In genomic region chr18:13292736-13293135, GRCh38 we compare ENCODE assay signal across 25 cellular contexts.
"Had no signal": no experiment of that assay in that cellular context is flagged by ENCODE, and none has a peak within 500 bp of the region (broad histone marks: within the 10 kb centered on the region; RNA-seq: fewer than 3 reads in every experiment).

No MANE protein-coding gene starts in this region.

- H3K36me3 ChIP-seq: esophagus squamous epithelium, neutrophil, right lobe of liver, transverse colon had no signal

- DNase-seq: activated CD4-positive, alpha-beta memory T cell treated with anti-CD3 and anti-CD28 coated beads for 36 hours; activated CD4-positive, alpha-beta T cell treated with anti-CD3 and anti-CD28 coated beads for 48 hours; activated CD8-positive, alpha-beta memory T cell treated with anti-CD3 and anti-CD28 coated beads, Interleukin-2, amount 50 U/mL, for 4 hours; activated gamma-delta T cell; activated naive CD4-positive, alpha-beta T cell treated with anti-CD3 and anti-CD28 coated beads, Interleukin-2, amount 10 ng/mL, durations not matched to agents 7 days and 5 days; activated naive CD8-positive, alpha-beta T cell treated with anti-CD3 and anti-CD28 coated beads, Interleukin-2, amount 10 ng/mL, durations not matched to agents 7 days and 5 days; activated T-cell treated with anti-CD3 and anti-CD28 coated beads, Interleukin-2, amount 50 U/mL, for 1 hour; central memory CD4-positive, alpha-beta T cell; esophagus squamous epithelium; left colon; nephron progenitor cell; right lobe of liver; stimulated activated CD4-positive, alpha-beta T cell treated with anti-CD3 and anti-CD28 coated beads, Interleukin-12 subunit alpha, Interleukin-12 subunit beta, amount 100 ng/mL, for 4 hours; stimulated activated CD4-positive, alpha-beta T cell treated with anti-CD3 and anti-CD28 coated beads, Interleukin-4, amount 100 ng/mL, for 1 hour; stimulated activated naive CD8-positive, alpha-beta T cell treated with anti-CD3 and anti-CD28 coated beads, Interleukin-15, Interleukin-2, amounts not matched to agents 100 U/mL and 50 U/mL, for 24 hours; T-helper 9 cell; testis; transverse colon had no signal

- H3K36me3 Mint-ChIP-seq: activated CD4-positive, alpha-beta memory T cell treated with anti-CD3 and anti-CD28 coated beads for 36 hours; activated naive CD4-positive, alpha-beta T cell treated with anti-CD3 and anti-CD28 coated beads, Interleukin-2, amount 10 ng/mL, durations not matched to agents 7 days and 5 days had no signal

- H3K27ac ChIP-seq: esophagus squamous epithelium, neutrophil, right lobe of liver, skin epidermis, testis, transverse colon, VCaP had no signal

- H3K9me3 ChIP-seq: esophagus squamous epithelium, neutrophil, right lobe of liver, testis, transverse colon had no signal

- H3K27ac Mint-ChIP-seq: activated naive CD4-positive, alpha-beta T cell treated with anti-CD3 and anti-CD28 coated beads, Interleukin-2, amount 10 ng/mL, durations not matched to agents 7 days and 5 days; activated naive CD8-positive, alpha-beta T cell treated with anti-CD3 and anti-CD28 coated beads, Interleukin-2, amount 10 ng/mL, durations not matched to agents 7 days and 5 days; activated T-helper 1 cell treated with anti-CD3 and anti-CD28 coated beads, Interleukin-12 subunit alpha, Interleukin-12 subunit beta, Interleukin-2, Interleukin-4 antibody, amounts not matched to agents 30 ng/mL and 10 ng/mL and 1 ng/mL, durations not matched to agents 14 hours and 24 hours and 36 hours; dendritic cell treated with granulocyte-macrophage colony-stimulating factor and Interleukin-4, amounts not matched to agents 40 ng/mL and 50 ng/mL, for 4 days; nephron progenitor cell; progenitor cell of endocrine pancreas had no signal

- H3K9me3 Mint-ChIP-seq: activated CD4-positive, alpha-beta memory T cell treated with anti-CD3 and anti-CD28 coated beads for 36 hours; activated naive CD4-positive, alpha-beta T cell treated with anti-CD3 and anti-CD28 coated beads, Interleukin-2, amount 10 ng/mL, durations not matched to agents 7 days and 5 days; activated naive CD8-positive, alpha-beta T cell treated with anti-CD3 and anti-CD28 coated beads, Interleukin-2, amount 10 ng/mL, durations not matched to agents 7 days and 5 days; activated T-helper 1 cell treated with anti-CD3 and anti-CD28 coated beads, Interleukin-12 subunit alpha, Interleukin-12 subunit beta, Interleukin-2, Interleukin-4 antibody, amounts not matched to agents 30 ng/mL and 10 ng/mL and 1 ng/mL, durations not matched to agents 14 hours and 24 hours and 36 hours; dendritic cell treated with granulocyte-macrophage colony-stimulating factor and Interleukin-4, amounts not matched to agents 40 ng/mL and 50 ng/mL, for 4 days; nephron progenitor cell had no signal

- H3K27me3 ChIP-seq: esophagus squamous epithelium, neutrophil, right lobe of liver, testis, transverse colon had no signal

- H3K4me3 ChIP-seq: esophagus squamous epithelium, right lobe of liver, skin epidermis, testis, transverse colon had no signal

- H3K27me3 Mint-ChIP-seq: activated naive CD4-positive, alpha-beta T cell treated with anti-CD3 and anti-CD28 coated beads, Interleukin-2, amount 10 ng/mL, durations not matched to agents 7 days and 5 days; activated naive CD8-positive, alpha-beta T cell treated with anti-CD3 and anti-CD28 coated beads, Interleukin-2, amount 10 ng/mL, durations not matched to agents 7 days and 5 days; dendritic cell treated with granulocyte-macrophage colony-stimulating factor and Interleukin-4, amounts not matched to agents 40 ng/mL and 50 ng/mL, for 4 days had no signal

- H3K4me3 Mint-ChIP-seq: activated CD4-positive, alpha-beta memory T cell treated with anti-CD3 and anti-CD28 coated beads for 36 hours; activated naive CD4-positive, alpha-beta T cell treated with anti-CD3 and anti-CD28 coated beads, Interleukin-2, amount 10 ng/mL, durations not matched to agents 7 days and 5 days; activated naive CD8-positive, alpha-beta T cell treated with anti-CD3 and anti-CD28 coated beads, Interleukin-2, amount 10 ng/mL, durations not matched to agents 7 days and 5 days; activated T-helper 1 cell treated with anti-CD3 and anti-CD28 coated beads, Interleukin-12 subunit alpha, Interleukin-12 subunit beta, Interleukin-2, Interleukin-4 antibody, amounts not matched to agents 30 ng/mL and 10 ng/mL and 1 ng/mL, durations not matched to agents 14 hours and 24 hours and 36 hours; dendritic cell treated with granulocyte-macrophage colony-stimulating factor and Interleukin-4, amounts not matched to agents 40 ng/mL and 50 ng/mL, for 4 days; nephron progenitor cell had no signal

- ATAC-seq: activated CD4-positive, CD25-positive, alpha-beta regulatory T cell treated with anti-CD3 and anti-CD28 coated beads, Interleukin-2, amount 50 U/mL, for 24 hours; left colon; right lobe of liver; stimulated activated naive CD8-positive, alpha-beta T cell treated with anti-CD3 and anti-CD28 coated beads, Interleukin-15, Interleukin-2, amounts not matched to agents 100 U/mL and 50 U/mL, for 24 hours had no signal
